Comparison of ENCODE assay signal across 1 cellular context in genomic region chr1:170800243-170800642, GRCh38.
TF ChIP-seq lines count a peak whose summit lies in the region.

No MANE protein-coding gene starts in this region.

TF ChIP-seq in GM23338, 12 proteins besides CTCF, POLR2A, EP300 and RAD21 (continued from another document):
- no peak for TF ChIP-seq ZNF462 (CRISPR knock-in tag; IDR thresholded peaks at IDR 0.05)
- no peak for TF ChIP-seq ZNF114 (CRISPR knock-in tag; IDR thresholded peaks at IDR 0.05)
- no peak for TF ChIP-seq STAT1 (IDR thresholded peaks at IDR 0.05; ENCODE audit: unreplicated experiment)
- no peak for TF ChIP-seq EZH2 (IDR thresholded peaks at IDR 0.05; ENCODE audit: low read depth, unreplicated experiment)
- no peak for TF ChIP-seq CREB1 (CRISPR knock-in tag; IDR thresholded peaks at IDR 0.05; ENCODE audit: low read depth)
- TF ChIP-seq ZNF331 (CRISPR knock-in tag; IDR thresholded peaks at IDR 0.05; ENCODE audit: low read depth) = no peak
- TF ChIP-seq EZH2phosphoT487 (IDR thresholded peaks at IDR 0.05; ENCODE audit: unreplicated experiment) = no peak
- TF ChIP-seq JUNB (IDR thresholded peaks at IDR 0.05; ENCODE audit: unreplicated experiment) = no peak
- no peak for TF ChIP-seq NANOG (IDR thresholded peaks at IDR 0.05; ENCODE audit: borderline replicate concordance)
- TF ChIP-seq ETS1 (IDR thresholded peaks at IDR 0.05) = no peak
- no peak for TF ChIP-seq POLR2AphosphoS5 (IDR thresholded peaks at IDR 0.05; ENCODE audit: low read depth)
TF ChIP-seq in GM23338: peak in this region for 0.
